ENCODE assay signal across 1 cellular context in the genomic region with DNA sequence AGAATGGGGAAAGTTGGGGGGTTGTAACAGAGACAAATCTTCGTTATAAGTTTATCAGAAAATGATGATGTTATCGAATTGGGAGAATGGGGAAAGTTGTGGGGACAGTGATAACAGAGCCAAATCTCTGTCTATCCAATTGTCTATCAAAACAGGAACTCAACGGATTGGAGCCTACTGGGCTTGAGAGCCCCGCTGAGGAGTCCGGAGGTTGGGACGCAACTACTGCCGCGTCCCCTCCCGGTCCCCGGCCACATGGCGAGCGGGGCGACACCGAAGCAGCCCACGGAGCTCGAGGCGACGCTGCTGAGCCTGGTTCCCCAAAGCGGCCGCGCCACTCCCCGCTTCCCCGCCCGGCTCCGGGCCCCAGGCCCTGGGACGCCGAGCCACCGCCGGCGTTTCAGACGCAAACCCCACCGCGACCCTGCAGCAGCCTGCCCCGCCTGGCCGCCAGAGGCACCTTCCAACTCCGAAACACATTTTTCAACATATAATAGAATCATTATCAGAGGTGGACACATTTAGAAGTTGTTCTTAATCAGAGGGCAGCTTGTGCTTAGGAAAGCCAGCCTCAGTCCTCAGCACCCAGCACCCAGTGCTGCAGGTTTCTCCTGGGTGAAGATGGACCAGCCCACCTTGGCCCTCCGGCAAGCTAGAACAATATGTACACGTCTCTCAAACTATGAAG.
TF ChIP-seq lines count a peak whose summit lies in the region.

No MANE protein-coding gene starts in this region.

TF ChIP-seq in IMR-90, 13 proteins besides CTCF, POLR2A, EP300 and RAD21 (continued from another document):
- no peak for TF ChIP-seq MXI1 (IDR thresholded peaks at IDR 0.05; ENCODE audit: borderline replicate concordance, low read depth, low read length)
